Comparison of ENCODE assay signal across 13 cellular contexts in genomic region chr2:46239175-46239846, GRCh38. TPM values are rescaled to one million over a fixed set of nuclear protein-coding genes. Genes with fewer than 3 reads are reported as not detected.
A peak's percentile ranks its signal among the peaks of the same experiment; 100 is the strongest.
DNase-seq lines count a peak whose midpoint lies in the region; ATAC-seq and TF ChIP-seq lines count a peak whose summit lies in the region.
"Had no signal": no experiment of that assay in that cellular context is flagged by ENCODE, and none has a peak within 500 bp of the region (broad histone marks: within the 10 kb centered on the region; RNA-seq: fewer than 3 reads in every experiment).

No MANE protein-coding gene starts in this region.

- H3K4me1 Mint-ChIP-seq in activated T-helper 1 cell treated with anti-CD3 and anti-CD28 coated beads, Interleukin-12 subunit alpha, Interleukin-12 subunit beta, Interleukin-2, Interleukin-4 antibody, amounts not matched to agents 30 ng/mL and 10 ng/mL and 1 ng/mL, durations not matched to agents 14 hours and 24 hours and 36 hours (ENCODE audit: low read depth), result peaks cover 49% of the 10 kb centered on the region

- no peaks in the 10 kb centered on the region for H3K27me3 ChIP-seq in osteoblast (ENCODE audit: insufficient read depth, low read length)

- DNase-seq in activated CD4-positive, CD25-positive, alpha-beta regulatory T cell treated with anti-CD3 and anti-CD28 coated beads, Interleukin-2, amount 50 U/mL, for 72 hours, result no peak
- no peak for DNase-seq in activated T-helper 1 cell treated with anti-CD3 and anti-CD28 coated beads, Interleukin-12 subunit alpha, Interleukin-12 subunit beta, Interleukin-2, Interleukin-4 antibody, amounts not matched to agents 30 ng/mL and 10 ng/mL and 1 ng/mL, durations not matched to agents 14 hours and 24 hours and 36 hours (ENCODE audit: low spot score)
- DNase-seq in osteoblast (ENCODE audit: insufficient read length, low spot score, missing footprints) (no peak), NCI-H510A (lab: John Stamatoyannopoulos, UW) (no peak)
- DNase-seq: GOT3, NCI-H1417 treated with DMSO at 0.1 percent for 48 hours, NCI-H524 treated with DMSO at 0.1 percent for 48 hours, SHP77 treated with DMSO at 0.1 percent for 48 hours had no signal

- H4K20me1 ChIP-seq in osteoblast (ENCODE audit: insufficient read depth, low read length), result no peaks in the 10 kb centered on the region

- H3K4me1 ChIP-seq in osteoblast (ENCODE audit: insufficient read depth, low read length), result no peaks in the 10 kb centered on the region

- H3K4me3 ChIP-seq in osteoblast (ENCODE audit: insufficient read depth, low read length), result no peak overlapping the region
- H3K4me3 ChIP-seq: GM12878 had no signal

- peaks cover 12% of the 10 kb centered on the region for H3K36me3 Mint-ChIP-seq in activated T-helper 1 cell treated with anti-CD3 and anti-CD28 coated beads, Interleukin-12 subunit alpha, Interleukin-12 subunit beta, Interleukin-2, Interleukin-4 antibody, amounts not matched to agents 30 ng/mL and 10 ng/mL and 1 ng/mL, durations not matched to agents 14 hours and 24 hours and 36 hours (ENCODE audit: low read depth)

- H3K9me3 ChIP-seq in osteoblast (ENCODE audit: low read depth, low read length), result no peaks in the 10 kb centered on the region

- peak overlapping the region; percentile 9 for H3K4me3 Mint-ChIP-seq in activated T-helper 1 cell treated with anti-CD3 and anti-CD28 coated beads, Interleukin-12 subunit alpha, Interleukin-12 subunit beta, Interleukin-2, Interleukin-4 antibody, amounts not matched to agents 30 ng/mL and 10 ng/mL and 1 ng/mL, durations not matched to agents 14 hours and 24 hours and 36 hours

- peak; percentile 50 to 58 for ATAC-seq in activated CD4-positive, CD25-positive, alpha-beta regulatory T cell treated with anti-CD3 and anti-CD28 coated beads, Interleukin-2, amount 50 U/mL, for 24 hours
- peak; percentile 17 for ATAC-seq in HG03378 (IDR thresholded peaks at IDR 0.05; ENCODE audit: unreplicated experiment)
- ATAC-seq in GM18511 (IDR thresholded peaks at IDR 0.05; ENCODE audit: unreplicated experiment), result no peak
- ATAC-seq in HG02571 (IDR thresholded peaks at IDR 0.05; ENCODE audit: unreplicated experiment), result no peak

- peak overlapping the region; percentile 89 for H3K27ac Mint-ChIP-seq in activated T-helper 1 cell treated with anti-CD3 and anti-CD28 coated beads, Interleukin-12 subunit alpha, Interleukin-12 subunit beta, Interleukin-2, Interleukin-4 antibody, amounts not matched to agents 30 ng/mL and 10 ng/mL and 1 ng/mL, durations not matched to agents 14 hours and 24 hours and 36 hours

- H3K27me3 Mint-ChIP-seq in activated T-helper 1 cell treated with anti-CD3 and anti-CD28 coated beads, Interleukin-12 subunit alpha, Interleukin-12 subunit beta, Interleukin-2, Interleukin-4 antibody, amounts not matched to agents 30 ng/mL and 10 ng/mL and 1 ng/mL, durations not matched to agents 14 hours and 24 hours and 36 hours (ENCODE audit: insufficient read depth), result peaks cover 3% of the 10 kb centered on the region

- peak overlapping the region; percentile 5 for H2AFZ ChIP-seq in osteoblast (ENCODE audit: low read length)

- H3K4me2 ChIP-seq in osteoblast (ENCODE audit: insufficient read depth, low read length), result no peak overlapping the region

- H3K9me3 Mint-ChIP-seq in activated T-helper 1 cell treated with anti-CD3 and anti-CD28 coated beads, Interleukin-12 subunit alpha, Interleukin-12 subunit beta, Interleukin-2, Interleukin-4 antibody, amounts not matched to agents 30 ng/mL and 10 ng/mL and 1 ng/mL, durations not matched to agents 14 hours and 24 hours and 36 hours, result peaks cover 6% of the 10 kb centered on the region

- intact Hi-C loops in activated T-helper 1 cell treated with anti-CD3 and anti-CD28 coated beads, Interleukin-12 subunit alpha, Interleukin-12 subunit beta, Interleukin-2, Interleukin-4 antibody, amounts not matched to agents 30 ng/mL and 10 ng/mL and 1 ng/mL, durations not matched to agents 14 hours and 24 hours and 36 hours (cut with micrococcal nuclease), result loop anchor here (1.0 to 5.0 kb wide), 3 partner anchors 10 to 123 kb away; no protein-coding TSS in a partner anchor

- H3K36me3 ChIP-seq in osteoblast (ENCODE audit: insufficient read depth, low read length), result no peaks in the 10 kb centered on the region

- no peak overlapping the region for H3K27ac ChIP-seq in osteoblast (ENCODE audit: low read depth, low read length)

- TF ChIP-seq CTCF in osteoblast (IDR thresholded peaks at IDR 0.05; ENCODE audit: extremely low read depth, low read depth, low read length), result no peak

- H3K79me2 ChIP-seq in osteoblast (ENCODE audit: insufficient read depth, low read length), result no peaks in the 10 kb centered on the region

RNA-seq across cellular contexts. Expression of gene EPAS1, which starts 57.9 kb away (rescaled TPM):
- total RNA-seq in activated T-helper 1 cell treated with anti-CD3 and anti-CD28 coated beads, Interleukin-12 subunit alpha, Interleukin-12 subunit beta, Interleukin-2, Interleukin-4 antibody, amounts not matched to agents 30 ng/mL and 10 ng/mL and 1 ng/mL, durations not matched to agents 14 hours and 24 hours and 36 hours, result 13.7 and 22.9 TPM in 2 replicates
- total RNA-seq in osteoblast, result 198 and 260 TPM in 2 replicates

Comparison
In these comparisons a context has a peak if more than half of its experiments do, and no peak if none do; other contexts are left out.
1. ATAC-seq: peak in activated CD4-positive, CD25-positive, alpha-beta regulatory T cell treated with anti-CD3 and anti-CD28 coated beads, Interleukin-2, amount 50 U/mL, for 24 hours (2 of 2) and HG03378 (single experiment); none in GM18511 (single experiment) and HG02571 (single experiment).